Comparison of ENCODE assay signal across 20 cellular contexts in genomic region chr7:157662110-157662791, GRCh38.
A peak's percentile ranks its signal among the peaks of the same experiment; 100 is the strongest.
DNase-seq lines count a peak whose midpoint lies in the region; ATAC-seq and TF ChIP-seq lines count a peak whose summit lies in the region.
"Had no signal": no experiment of that assay in that cellular context is flagged by ENCODE, and none has a peak within 500 bp of the region (broad histone marks: within the 10 kb centered on the region; RNA-seq: fewer than 3 reads in every experiment).

No MANE protein-coding gene starts in this region.

- intact Hi-C loops in sciatic nerve (cut with DNase I), result no loop called here

- peaks cover 58% of the 10 kb centered on the region for H3K9me3 ChIP-seq in endodermal cell (ENCODE audit: control insufficient read depth, low read length)
- H3K9me3 ChIP-seq: MG63 had no signal

- H3K27me3 ChIP-seq in H7 (ENCODE audit: control insufficient read depth, insufficient read depth, low read length) (no peaks in the 10 kb centered on the region), endodermal cell (ENCODE audit: control insufficient read depth, insufficient read depth, low read length, poor library complexity, severe bottlenecking) (no peaks in the 10 kb centered on the region)
- H3K27me3 ChIP-seq: MG63, SJSA1 had no signal

- H3K36me3 Mint-ChIP-seq in endodermal cell (ENCODE audit: low read depth), result no peaks in the 10 kb centered on the region
- H3K36me3 Mint-ChIP-seq: CD4-positive, CD25-positive, alpha-beta regulatory T cell had no signal

- ATAC-seq in sciatic nerve (no peak), HG02970 (IDR thresholded peaks at IDR 0.05; ENCODE audit: low FRiP score, unreplicated experiment) (no peak)
- ATAC-seq: K562, PC-3 had no signal

- no peak overlapping the region for H3K9ac ChIP-seq in endodermal cell (ENCODE audit: extremely low read depth, low read length, poor library complexity, severe bottlenecking)

- DNase-seq in H7 (peak; percentile 50), endodermal cell (peak; percentile 30), sciatic nerve (ENCODE audit: low spot score) (peak; percentile 43), SW480 (ENCODE audit: low spot score) (no peak), NCI-H1694 (lab: John Stamatoyannopoulos, UW) (no peak)
- no peak for DNase-seq in activated CD8-positive, alpha-beta memory T cell treated with anti-CD3 and anti-CD28 coated beads, Interleukin-2, amount 50 U/mL, for 48 hours
- DNase-seq: CD4-positive, CD25-positive, alpha-beta regulatory T cell; MG63; NCI-H1105 treated with DMSO at 0.1 percent for 48 hours; NCI-H146; NCI-H2029 treated with DMSO at 0.1 percent for 48 hours; NCI-H446 treated with DMSO at 0.1 percent for 48 hours; NCI-H82; NK-92 treated with Interleukin-12 subunit alpha and Interleukin-12 subunit beta, amount 100 ng/mL, for 24 hours; PC-3; Right ventricle myocardium superior had no signal

- WGBS in endodermal cell (ENCODE audit: insufficient coverage in 1 of 2, insufficient read length in 1 of 2), 2 experiments, result 83 to 84% methylated on average over 16 to 26 of the region's 26 CpGs

- no peaks in the 10 kb centered on the region for H3K27me3 Mint-ChIP-seq in endodermal cell (ENCODE audit: insufficient read depth)

- no peak overlapping the region for H3K27ac Mint-ChIP-seq in endodermal cell

- H3K9me3 Mint-ChIP-seq in endodermal cell, result no peaks in the 10 kb centered on the region

- H3K36me3 ChIP-seq in H7 (replicated peaks; ENCODE audit: control insufficient read depth, insufficient read depth, low read length), result no peaks in the 10 kb centered on the region
- no peaks in the 10 kb centered on the region for H3K36me3 ChIP-seq in endodermal cell (ENCODE audit: control insufficient read depth, insufficient read depth, low read length)
- H3K36me3 ChIP-seq: MG63, SJSA1 had no signal

- H3K4me1 Mint-ChIP-seq in endodermal cell, result no peaks in the 10 kb centered on the region

- TF ChIP-seq CTCF in C4-2B (conservative IDR thresholded peaks at IDR 0.05), result no peak
- TF ChIP-seq CTCF in endodermal cell (conservative IDR thresholded peaks at IDR 0.05), result no peak

- H3K27ac ChIP-seq in C4-2B (peak overlapping the region; percentile 71), endodermal cell (ENCODE audit: low read depth, low read length) (no peak overlapping the region)
- H3K27ac ChIP-seq: SJSA1 had no signal

- H3K4me1 ChIP-seq in endodermal cell (ENCODE audit: control insufficient read depth, insufficient read depth, low read length), result no peaks in the 10 kb centered on the region

- H3K4me3 ChIP-seq in H7 (ENCODE audit: insufficient read depth, low read depth, low read length) (no peak overlapping the region), endodermal cell (ENCODE audit: low read length) (no peak overlapping the region)
- H3K4me3 ChIP-seq: K562, MG63, SJSA1 had no signal

- H3K4me3 Mint-ChIP-seq in endodermal cell, result no peak overlapping the region
- H3K4me3 Mint-ChIP-seq: CD4-positive, CD25-positive, alpha-beta regulatory T cell had no signal

Comparison
In these comparisons a context has a peak if more than half of its experiments do, and no peak if none do; other contexts are left out.
1. DNase-seq: peak in H7 (single experiment), endodermal cell (single experiment) and sciatic nerve (single experiment); none in SW480 (single experiment), NCI-H1694 (single experiment) and activated CD8-positive, alpha-beta memory T cell treated with anti-CD3 and anti-CD28 coated beads, Interleukin-2, amount 50 U/mL, for 48 hours (single experiment).